Comparison of ENCODE assay signal across 23 cellular contexts in genomic region chr4:95469617-95470016, GRCh38.
"Had no signal": no experiment of that assay in that cellular context is flagged by ENCODE, and none has a peak within 500 bp of the region (broad histone marks: within the 10 kb centered on the region; RNA-seq: fewer than 3 reads in every experiment).

No MANE protein-coding gene starts in this region.

- H3K9me3 ChIP-seq: colonic mucosa, esophagus muscularis mucosa, esophagus squamous epithelium, gastrocnemius medialis, gastroesophageal sphincter, heart left ventricle, heart right ventricle had no signal

- H3K4me1 ChIP-seq: colonic mucosa, esophagus muscularis mucosa, esophagus squamous epithelium, foreskin keratinocyte, gastrocnemius medialis, gastroesophageal sphincter, heart right ventricle had no signal

- DNase-seq: colonic mucosa; cortex of kidney; dermis blood vessel endothelial cell; dorsolateral prefrontal cortex; effector CD4-positive, alpha-beta T cell; effector CD8-positive, alpha-beta T cell; effector memory CD4-positive, alpha-beta T cell; effector memory CD8-positive, alpha-beta T cell; endodermal cell; erythroblast; esophagus squamous epithelium; foreskin fibroblast; foreskin keratinocyte; foreskin melanocyte; gastrocnemius medialis; glutamatergic neuron; head of caudate nucleus; heart left ventricle; heart right ventricle had no signal

- H3K4me3 ChIP-seq: colonic mucosa, coronary artery, dorsolateral prefrontal cortex, esophagus muscularis mucosa, esophagus squamous epithelium, gastrocnemius medialis, gastroesophageal sphincter, heart left ventricle, heart right ventricle had no signal

- H3K27me3 ChIP-seq: colonic mucosa, dorsolateral prefrontal cortex, esophagus muscularis mucosa, esophagus squamous epithelium, foreskin keratinocyte, gastrocnemius medialis, gastroesophageal sphincter, heart left ventricle, heart right ventricle had no signal

- H3K27ac ChIP-seq: colonic mucosa, coronary artery, epithelial cell of prostate, esophagus muscularis mucosa, esophagus squamous epithelium, foreskin keratinocyte, gastrocnemius medialis, gastroesophageal sphincter, heart left ventricle, heart right ventricle had no signal

- H3K36me3 ChIP-seq: colonic mucosa, esophagus muscularis mucosa, esophagus squamous epithelium, gastrocnemius medialis, gastroesophageal sphincter, heart left ventricle, heart right ventricle had no signal
